In the genomic region with DNA sequence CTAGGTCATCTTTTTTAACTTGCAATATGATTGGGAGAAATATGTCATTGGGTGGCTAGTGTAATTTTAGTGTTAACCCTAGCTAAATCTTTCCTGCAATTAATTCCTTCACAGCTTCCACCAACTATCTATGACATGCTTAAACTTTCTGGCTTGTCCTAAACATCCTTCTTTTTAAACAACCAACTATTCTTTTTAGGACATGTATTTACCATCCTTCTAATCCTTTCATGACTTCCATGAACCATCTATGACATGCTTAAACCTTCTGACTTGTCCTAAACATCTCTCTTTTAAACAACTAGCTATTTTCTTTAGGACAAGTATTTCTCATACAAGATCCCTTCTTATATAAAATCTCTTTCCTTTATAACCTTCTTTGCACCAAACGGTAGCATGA, we compare ENCODE assay signal across 26 cellular contexts.
"Had no signal": no experiment of that assay in that cellular context is flagged by ENCODE, and none has a peak within 500 bp of the region (broad histone marks: within the 10 kb centered on the region; RNA-seq: fewer than 3 reads in every experiment).

No MANE protein-coding gene starts in this region.

- H3K4me1 ChIP-seq: ascending aorta, body of pancreas, Peyer's patch had no signal

- H3K27me3 ChIP-seq: ascending aorta, body of pancreas, Peyer's patch, SJSA1 had no signal

- H3K9me3 ChIP-seq: Peyer's patch had no signal

- H3K27ac Mint-ChIP-seq: activated B cell treated with CpG ODN at 0.5 μM for 24 hours; activated CD4-positive, alpha-beta T cell treated with anti-CD3 and anti-CD28 coated beads, Interleukin-2, amount 10 ng/mL, durations not matched to agents 24 days and 14 days; activated CD8-positive, alpha-beta memory T cell treated with anti-CD3 and anti-CD28 coated beads, Interleukin-2, amount 10 ng/mL, durations not matched to agents 7 days and 5 days; activated naive CD4-positive, alpha-beta T cell treated with anti-CD3 and anti-CD28 coated beads, Interleukin-2, amount 50 U/mL, for 24 hours; activated T-cell treated with anti-CD3 and anti-CD28 coated beads, Interleukin-2, amount 50 U/mL, for 24 hours; activated T-helper 1 cell treated with anti-CD3 and anti-CD28 coated beads, Interleukin-12 subunit alpha, Interleukin-12 subunit beta, Interleukin-2, Interleukin-4 antibody, amounts not matched to agents 30 ng/mL and 10 ng/mL and 1 ng/mL, durations not matched to agents 14 hours and 24 hours and 36 hours; T-helper 1 cell treated with Interleukin-12 subunit alpha and Interleukin-12 subunit beta and Interleukin-4 antibody, amounts not matched to agents 30 μg/mL and 1 μg/mL, for 36 hours had no signal

- H3K27ac ChIP-seq: ascending aorta, body of pancreas, Peyer's patch, SJSA1 had no signal

- H3K4me1 Mint-ChIP-seq: activated B cell treated with CpG ODN at 0.5 μM for 24 hours; activated CD4-positive, alpha-beta T cell treated with anti-CD3 and anti-CD28 coated beads, Interleukin-2, amount 10 ng/mL, durations not matched to agents 24 days and 14 days; activated CD8-positive, alpha-beta memory T cell treated with anti-CD3 and anti-CD28 coated beads, Interleukin-2, amount 10 ng/mL, durations not matched to agents 7 days and 5 days; activated naive CD4-positive, alpha-beta T cell treated with anti-CD3 and anti-CD28 coated beads, Interleukin-2, amount 50 U/mL, for 24 hours had no signal

- ATAC-seq: activated CD8-positive, alpha-beta memory T cell treated with anti-CD3 and anti-CD28 coated beads, Interleukin-2, amount 10 ng/mL, durations not matched to agents 7 days and 5 days; body of pancreas had no signal

- H3K36me3 ChIP-seq: ascending aorta, Peyer's patch, SJSA1 had no signal

- H3K4me3 Mint-ChIP-seq: activated B cell treated with CpG ODN at 0.5 μM for 24 hours; activated CD4-positive, alpha-beta T cell treated with anti-CD3 and anti-CD28 coated beads, Interleukin-2, amount 10 ng/mL, durations not matched to agents 24 days and 14 days; activated CD8-positive, alpha-beta memory T cell treated with anti-CD3 and anti-CD28 coated beads, Interleukin-2, amount 10 ng/mL, durations not matched to agents 7 days and 5 days; activated naive CD4-positive, alpha-beta T cell treated with anti-CD3 and anti-CD28 coated beads, Interleukin-2, amount 50 U/mL, for 24 hours; activated T-cell treated with anti-CD3 and anti-CD28 coated beads, Interleukin-2, amount 50 U/mL, for 24 hours; activated T-helper 1 cell treated with anti-CD3 and anti-CD28 coated beads, Interleukin-12 subunit alpha, Interleukin-12 subunit beta, Interleukin-2, Interleukin-4 antibody, amounts not matched to agents 30 ng/mL and 10 ng/mL and 1 ng/mL, durations not matched to agents 14 hours and 24 hours and 36 hours; T-helper 1 cell treated with Interleukin-12 subunit alpha and Interleukin-12 subunit beta and Interleukin-4 antibody, amounts not matched to agents 30 μg/mL and 1 μg/mL, for 36 hours had no signal

- H3K4me3 ChIP-seq: ascending aorta, body of pancreas, Peyer's patch, SJSA1 had no signal

- H3K27me3 Mint-ChIP-seq: activated B cell treated with CpG ODN at 0.5 μM for 24 hours; activated CD4-positive, alpha-beta T cell treated with anti-CD3 and anti-CD28 coated beads, Interleukin-2, amount 10 ng/mL, durations not matched to agents 24 days and 14 days; activated CD8-positive, alpha-beta memory T cell treated with anti-CD3 and anti-CD28 coated beads, Interleukin-2, amount 10 ng/mL, durations not matched to agents 7 days and 5 days; activated naive CD4-positive, alpha-beta T cell treated with anti-CD3 and anti-CD28 coated beads, Interleukin-2, amount 50 U/mL, for 24 hours; activated T-cell treated with anti-CD3 and anti-CD28 coated beads, Interleukin-2, amount 50 U/mL, for 24 hours had no signal

- DNase-seq: activated B cell treated with CpG ODN at 0.5 μM for 24 hours; activated CD4-positive, alpha-beta T cell treated with anti-CD3 and anti-CD28 coated beads for 1 hour; activated CD4-positive, alpha-beta T cell treated with anti-CD3 and anti-CD28 coated beads, Interleukin-2, amount 10 ng/mL, durations not matched to agents 24 days and 14 days; activated CD4-positive, alpha-beta T cell treated with anti-CD3 and anti-CD28 coated beads, Interleukin-2, amount 50 U/mL, for 48 hours; activated CD8-positive, alpha-beta memory T cell treated with anti-CD3 and anti-CD28 coated beads, Interleukin-2, amount 10 ng/mL, durations not matched to agents 7 days and 5 days; activated effector memory CD4-positive, alpha-beta T cell treated with Interleukin-2 at 50 U/mL for 16 hours; activated naive CD4-positive, alpha-beta T cell; activated T-cell treated with anti-CD3 and anti-CD28 coated beads, Interleukin-2, amount 50 U/mL, for 24 hours; body of pancreas; central memory CD4-positive, alpha-beta T cell; MV-4-11; NCI-H1092 treated with DMSO at 0.1 percent for 48 hours; NCI-H1417 treated with DMSO at 0.1 percent for 48 hours; NCI-H1694; NCI-H2029; NCI-H510A treated with DMSO at 0.1 percent for 48 hours; NCI-H69; NK-92 treated with Interleukin-12 subunit alpha and Interleukin-12 subunit beta, amount 100 ng/mL, for 24 hours; Peyer's patch; SHP77; T1000 had no signal

- H3K36me3 Mint-ChIP-seq: activated CD8-positive, alpha-beta memory T cell treated with anti-CD3 and anti-CD28 coated beads, Interleukin-2, amount 10 ng/mL, durations not matched to agents 7 days and 5 days had no signal
